8 cellular contexts compared by ENCODE assay signal in the genomic region with DNA sequence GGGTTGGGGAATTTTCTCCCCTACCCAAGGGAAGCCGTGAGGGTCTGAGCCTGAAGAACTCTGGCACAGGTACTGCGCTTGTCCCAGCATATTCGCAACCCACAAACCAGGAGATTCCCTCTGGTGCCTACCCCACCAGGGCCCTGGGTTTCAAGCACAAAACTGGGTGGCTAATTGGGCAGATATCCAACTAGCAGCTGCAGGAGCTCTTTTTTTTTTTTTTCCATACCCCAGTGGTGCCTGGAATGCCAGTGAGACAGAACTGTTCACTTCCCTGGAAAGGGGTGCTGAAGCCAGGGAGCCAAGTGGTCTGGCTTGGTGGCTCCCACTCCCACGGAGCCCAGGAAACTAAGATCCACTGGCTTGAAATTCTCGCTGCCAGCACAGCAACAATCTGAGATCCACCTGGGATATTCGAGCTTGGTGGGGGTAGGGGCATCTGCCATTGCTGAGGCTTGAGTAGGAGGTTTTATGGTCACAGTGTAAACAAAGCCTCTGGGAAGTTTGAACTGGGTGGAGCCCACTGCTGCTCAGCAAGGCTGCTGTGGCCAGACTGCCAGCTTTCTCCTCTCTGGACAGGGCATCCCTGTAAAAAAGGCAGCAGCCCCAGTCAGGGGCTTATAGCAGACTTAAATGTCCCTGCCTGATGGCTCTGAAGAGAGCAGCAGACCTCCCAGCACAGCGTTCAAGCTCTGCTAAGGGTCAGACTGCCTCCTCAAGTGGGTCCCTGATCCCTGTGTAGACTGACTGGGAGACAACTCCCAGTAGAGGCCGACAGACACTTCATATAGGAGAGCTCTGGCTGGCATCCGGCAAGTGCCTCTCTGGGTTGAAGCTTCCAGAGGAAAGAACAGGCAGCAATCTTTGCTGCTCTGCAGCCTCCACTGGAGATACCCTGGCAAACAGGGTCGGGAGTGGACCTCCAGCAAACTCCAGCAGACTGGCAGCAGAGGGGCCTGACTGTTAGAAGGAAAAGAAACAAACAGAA.
DNase-seq lines count a peak whose midpoint lies in the region; TF ChIP-seq lines count a peak whose summit lies in the region.
"Not testable (repeated sequence)": the region's sequence is repeated elsewhere in the genome, so short reads cannot be mapped to it uniquely, and the experiment has no call there.

No MANE protein-coding gene starts in this region.

- not testable (repeated sequence) for H3K36me3 ChIP-seq in neural progenitor cell

- not testable (repeated sequence) for H3K27ac Mint-ChIP-seq in chondrocyte (ENCODE audit: unreplicated experiment); neural progenitor cell

- not testable (repeated sequence) for H3K9me3 ChIP-seq in neural progenitor cell (ENCODE audit: low read depth)

- H3K4me2 ChIP-seq in neural progenitor cell: not testable (repeated sequence)

- H3K4me1 ChIP-seq in neural progenitor cell: not testable (repeated sequence)

- H3K79me2 ChIP-seq in neural progenitor cell (ENCODE audit: low read depth): not testable (repeated sequence)

- not testable (repeated sequence) for H3F3A ChIP-seq in neural progenitor cell (ENCODE audit: low read depth)

- TF ChIP-seq CTCF in 22Rv1 (IDR thresholded peaks at IDR 0.05) (peak; percentile 40), chondrocyte (IDR thresholded peaks at IDR 0.05) (peak; percentile 32)
- not testable (repeated sequence) for TF ChIP-seq CTCF in neural progenitor cell (IDR thresholded peaks at IDR 0.05)

- H3K27me3 Mint-ChIP-seq in chondrocyte (ENCODE audit: low read depth); neural progenitor cell (ENCODE audit: insufficient read depth, low read depth): not testable (repeated sequence)

- H3K4me3 ChIP-seq in neural progenitor cell: not testable (repeated sequence)

- DNase-seq in DMS53 treated with DMSO at 0.1 percent for 48 hours (lab: John Stamatoyannopoulos, UW; ENCODE audit: unreplicated experiment) (peak; percentile 24), HT1080 (ENCODE audit: low read depth) (peak; percentile 51), NCI-H2029 treated with DMSO at 0.1 percent for 48 hours (lab: John Stamatoyannopoulos, UW) (peak; percentile 21), SHP77 (lab: John Stamatoyannopoulos, UW) (peak; percentile 78 to 80), islet precursor cell (peak; percentile 71)
- not testable (repeated sequence) for DNase-seq in chondrocyte (ENCODE audit: low spot score); neural progenitor cell (ENCODE audit: low spot score)

- H3K27ac ChIP-seq in 22Rv1: peak overlapping the region; percentile 34
- H3K27ac ChIP-seq in neural progenitor cell: not testable (repeated sequence)

- not testable (repeated sequence) for H4K20me1 ChIP-seq in neural progenitor cell (ENCODE audit: low read depth)

- H3K36me3 Mint-ChIP-seq in chondrocyte (ENCODE audit: low read depth): peaks cover 18% of the 10 kb centered on the region
- H3K36me3 Mint-ChIP-seq in neural progenitor cell: not testable (repeated sequence)

- H3K9me3 Mint-ChIP-seq in chondrocyte (ENCODE audit: low read depth): peaks cover 16% of the 10 kb centered on the region
- not testable (repeated sequence) for H3K9me3 Mint-ChIP-seq in neural progenitor cell

- H3K9ac ChIP-seq in neural progenitor cell: not testable (repeated sequence)

- H3K27me3 ChIP-seq in neural progenitor cell: not testable (repeated sequence)

- H2AFZ ChIP-seq in neural progenitor cell (replicated peaks): peak overlapping the region; percentile 1

- H3K4me3 Mint-ChIP-seq in chondrocyte (ENCODE audit: unreplicated experiment); neural progenitor cell: not testable (repeated sequence)

- H3K4me1 Mint-ChIP-seq in chondrocyte (ENCODE audit: low read depth): peaks cover 12% of the 10 kb centered on the region
- H3K4me1 Mint-ChIP-seq in neural progenitor cell: not testable (repeated sequence)
